In the genomic region with DNA sequence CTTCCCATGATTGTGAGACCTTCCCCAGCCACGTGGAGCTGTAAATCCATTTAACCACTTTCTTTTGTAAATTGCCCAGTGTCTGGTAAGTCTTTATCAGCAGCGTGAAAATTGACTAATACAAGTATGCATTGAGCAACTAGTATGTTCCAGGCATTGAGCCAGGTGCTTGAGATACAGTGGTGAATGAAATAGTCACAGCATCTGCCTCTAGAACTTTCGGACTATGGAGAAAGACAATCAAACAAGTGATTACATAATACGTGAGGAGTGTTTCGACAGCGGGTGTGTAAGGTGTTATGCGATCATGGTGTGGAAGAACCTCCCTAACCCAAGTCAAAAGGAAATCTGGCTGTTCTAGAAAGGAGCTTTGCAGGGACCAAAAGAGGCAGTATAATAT, we compare ENCODE assay signal across 1 cellular context.
TF ChIP-seq lines count a peak whose summit lies in the region.

No MANE protein-coding gene starts in this region.

TF ChIP-seq in GM23338, 12 proteins besides CTCF, POLR2A, EP300 and RAD21 (continued from another document):
- TF ChIP-seq, protein P1, sequence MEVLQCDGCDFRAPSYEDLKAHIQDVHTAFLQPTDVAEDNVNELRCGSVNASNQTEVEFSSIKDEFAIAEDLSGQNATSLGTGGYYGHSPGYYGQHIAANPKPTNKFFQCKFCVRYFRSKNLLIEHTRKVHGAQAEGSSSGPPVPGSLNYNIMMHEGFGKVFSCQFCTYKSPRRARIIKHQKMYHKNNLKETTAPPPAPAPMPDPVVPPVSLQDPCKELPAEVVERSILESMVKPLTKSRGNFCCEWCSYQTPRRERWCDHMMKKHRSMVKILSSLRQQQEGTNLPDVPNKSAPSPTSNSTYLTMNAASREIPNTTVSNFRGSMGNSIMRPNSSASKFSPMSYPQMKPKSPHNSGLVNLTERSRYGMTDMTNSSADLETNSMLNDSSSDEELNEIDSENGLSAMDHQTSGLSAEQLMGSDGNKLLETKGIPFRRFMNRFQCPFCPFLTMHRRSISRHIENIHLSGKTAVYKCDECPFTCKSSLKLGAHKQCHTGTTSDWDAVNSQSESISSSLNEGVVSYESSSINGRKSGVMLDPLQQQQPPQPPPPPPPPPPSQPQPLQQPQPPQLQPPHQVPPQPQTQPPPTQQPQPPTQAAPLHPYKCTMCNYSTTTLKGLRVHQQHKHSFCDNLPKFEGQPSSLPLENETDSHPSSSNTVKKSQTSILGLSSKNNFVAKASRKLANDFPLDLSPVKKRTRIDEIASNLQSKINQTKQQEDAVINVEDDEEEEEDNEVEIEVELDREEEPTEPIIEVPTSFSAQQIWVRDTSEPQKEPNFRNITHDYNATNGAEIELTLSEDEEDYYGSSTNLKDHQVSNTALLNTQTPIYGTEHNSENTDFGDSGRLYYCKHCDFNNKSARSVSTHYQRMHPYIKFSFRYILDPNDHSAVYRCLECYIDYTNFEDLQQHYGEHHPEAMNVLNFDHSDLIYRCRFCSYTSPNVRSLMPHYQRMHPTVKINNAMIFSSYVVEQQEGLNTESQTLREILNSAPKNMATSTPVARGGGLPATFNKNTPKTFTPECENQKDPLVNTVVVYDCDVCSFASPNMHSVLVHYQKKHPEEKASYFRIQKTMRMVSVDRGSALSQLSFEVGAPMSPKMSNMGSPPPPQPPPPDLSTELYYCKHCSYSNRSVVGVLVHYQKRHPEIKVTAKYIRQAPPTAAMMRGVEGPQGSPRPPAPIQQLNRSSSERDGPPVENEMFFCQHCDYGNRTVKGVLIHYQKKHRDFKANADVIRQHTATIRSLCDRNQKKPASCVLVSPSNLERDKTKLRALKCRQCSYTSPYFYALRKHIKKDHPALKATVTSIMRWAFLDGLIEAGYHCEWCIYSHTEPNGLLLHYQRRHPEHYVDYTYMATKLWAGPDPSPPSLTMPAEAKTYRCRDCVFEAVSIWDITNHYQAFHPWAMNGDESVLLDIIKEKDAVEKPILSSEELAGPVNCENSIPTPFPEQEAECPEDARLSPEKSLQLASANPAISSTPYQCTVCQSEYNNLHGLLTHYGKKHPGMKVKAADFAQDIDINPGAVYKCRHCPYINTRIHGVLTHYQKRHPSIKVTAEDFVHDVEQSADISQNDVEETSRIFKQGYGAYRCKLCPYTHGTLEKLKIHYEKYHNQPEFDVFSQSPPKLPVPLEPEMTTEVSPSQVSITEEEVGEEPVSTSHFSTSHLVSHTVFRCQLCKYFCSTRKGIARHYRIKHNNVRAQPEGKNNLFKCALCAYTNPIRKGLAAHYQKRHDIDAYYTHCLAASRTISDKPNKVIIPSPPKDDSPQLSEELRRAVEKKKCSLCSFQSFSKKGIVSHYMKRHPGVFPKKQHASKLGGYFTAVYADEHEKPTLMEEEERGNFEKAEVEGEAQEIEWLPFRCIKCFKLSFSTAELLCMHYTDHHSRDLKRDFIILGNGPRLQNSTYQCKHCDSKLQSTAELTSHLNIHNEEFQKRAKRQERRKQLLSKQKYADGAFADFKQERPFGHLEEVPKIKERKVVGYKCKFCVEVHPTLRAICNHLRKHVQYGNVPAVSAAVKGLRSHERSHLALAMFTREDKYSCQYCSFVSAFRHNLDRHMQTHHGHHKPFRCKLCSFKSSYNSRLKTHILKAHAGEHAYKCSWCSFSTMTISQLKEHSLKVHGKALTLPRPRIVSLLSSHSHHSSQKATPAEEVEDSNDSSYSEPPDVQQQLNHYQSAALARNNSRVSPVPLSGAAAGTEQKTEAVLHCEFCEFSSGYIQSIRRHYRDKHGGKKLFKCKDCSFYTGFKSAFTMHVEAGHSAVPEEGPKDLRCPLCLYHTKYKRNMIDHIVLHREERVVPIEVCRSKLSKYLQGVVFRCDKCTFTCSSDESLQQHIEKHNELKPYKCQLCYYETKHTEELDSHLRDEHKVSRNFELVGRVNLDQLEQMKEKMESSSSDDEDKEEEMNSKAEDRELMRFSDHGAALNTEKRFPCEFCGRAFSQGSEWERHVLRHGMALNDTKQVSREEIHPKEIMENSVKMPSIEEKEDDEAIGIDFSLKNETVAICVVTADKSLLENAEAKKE (CRISPR knock-in tag; IDR thresholded peaks at IDR 0.05), result no peak
- TF ChIP-seq EZH2 (IDR thresholded peaks at IDR 0.05; ENCODE audit: low read depth, unreplicated experiment) (no peak), NANOG (IDR thresholded peaks at IDR 0.05; ENCODE audit: borderline replicate concordance) (no peak)
- TF ChIP-seq, protein P2, sequence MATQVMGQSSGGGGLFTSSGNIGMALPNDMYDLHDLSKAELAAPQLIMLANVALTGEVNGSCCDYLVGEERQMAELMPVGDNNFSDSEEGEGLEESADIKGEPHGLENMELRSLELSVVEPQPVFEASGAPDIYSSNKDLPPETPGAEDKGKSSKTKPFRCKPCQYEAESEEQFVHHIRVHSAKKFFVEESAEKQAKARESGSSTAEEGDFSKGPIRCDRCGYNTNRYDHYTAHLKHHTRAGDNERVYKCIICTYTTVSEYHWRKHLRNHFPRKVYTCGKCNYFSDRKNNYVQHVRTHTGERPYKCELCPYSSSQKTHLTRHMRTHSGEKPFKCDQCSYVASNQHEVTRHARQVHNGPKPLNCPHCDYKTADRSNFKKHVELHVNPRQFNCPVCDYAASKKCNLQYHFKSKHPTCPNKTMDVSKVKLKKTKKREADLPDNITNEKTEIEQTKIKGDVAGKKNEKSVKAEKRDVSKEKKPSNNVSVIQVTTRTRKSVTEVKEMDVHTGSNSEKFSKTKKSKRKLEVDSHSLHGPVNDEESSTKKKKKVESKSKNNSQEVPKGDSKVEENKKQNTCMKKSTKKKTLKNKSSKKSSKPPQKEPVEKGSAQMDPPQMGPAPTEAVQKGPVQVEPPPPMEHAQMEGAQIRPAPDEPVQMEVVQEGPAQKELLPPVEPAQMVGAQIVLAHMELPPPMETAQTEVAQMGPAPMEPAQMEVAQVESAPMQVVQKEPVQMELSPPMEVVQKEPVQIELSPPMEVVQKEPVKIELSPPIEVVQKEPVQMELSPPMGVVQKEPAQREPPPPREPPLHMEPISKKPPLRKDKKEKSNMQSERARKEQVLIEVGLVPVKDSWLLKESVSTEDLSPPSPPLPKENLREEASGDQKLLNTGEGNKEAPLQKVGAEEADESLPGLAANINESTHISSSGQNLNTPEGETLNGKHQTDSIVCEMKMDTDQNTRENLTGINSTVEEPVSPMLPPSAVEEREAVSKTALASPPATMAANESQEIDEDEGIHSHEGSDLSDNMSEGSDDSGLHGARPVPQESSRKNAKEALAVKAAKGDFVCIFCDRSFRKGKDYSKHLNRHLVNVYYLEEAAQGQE (IDR thresholded peaks at IDR 0.05; ENCODE audit: unreplicated experiment), result no peak
